Comparison of ENCODE assay signal across 18 cellular contexts in genomic region chr1:180966744-180967536, GRCh38. TPM values are rescaled to one million over a fixed set of nuclear protein-coding genes. Genes with fewer than 3 reads are reported as not detected.
DNase-seq lines count a peak whose midpoint lies in the region; ATAC-seq and TF ChIP-seq lines count a peak whose summit lies in the region.
"Had no signal": no experiment of that assay in that cellular context is flagged by ENCODE, and none has a peak within 500 bp of the region (broad histone marks: within the 10 kb centered on the region; RNA-seq: fewer than 3 reads in every experiment).

No MANE protein-coding gene starts in this region.

- no peak overlapping the region for H3K14ac ChIP-seq in IMR-90 (replicated peaks; ENCODE audit: low read depth, low read length)

- TF ChIP-seq RAD21 in IMR-90 (IDR thresholded peaks at IDR 0.05; ENCODE audit: low read length): no peak

- peaks cover 7% of the 10 kb centered on the region for H3K9me1 ChIP-seq in IMR-90 (ENCODE audit: insufficient read depth, low read length)

- no peak overlapping the region for H4K8ac ChIP-seq in IMR-90 (ENCODE audit: low read depth in 2 of 2, low read length in 2 of 2)

- H2AFZ ChIP-seq in IMR-90 (replicated peaks; ENCODE audit: low read length, poor library complexity): no peak overlapping the region

- intact Hi-C loops in IMR-90 (cut with micrococcal nuclease): no loop called here

- WGBS in IMR-90 (ENCODE audit: extremely low coverage in 2 of 2, insufficient read length in 1 of 2), 2 experiments: no CpG with 5 or more reads among the region's 15 CpGs

- no peak overlapping the region for H3K27ac ChIP-seq in IMR-90 (ENCODE audit: insufficient read depth, low read length)
- H3K27ac ChIP-seq: 22Rv1, BLaER1 had no signal

- in situ Hi-C loops in IMR-90 (cut with MboI; ENCODE audit: low sequenced_read_pairs): no loop called here

- H3K4me1 Mint-ChIP-seq in progenitor cell of endocrine pancreas (ENCODE audit: low read depth): peaks cover 2% of the 10 kb centered on the region

- TF ChIP-seq CTCF in IMR-90 (conservative IDR thresholded peaks at IDR 0.05; ENCODE audit: low read depth, low read length): no peak
- TF ChIP-seq CTCF in progenitor cell of endocrine pancreas (IDR thresholded peaks at IDR 0.05; ENCODE audit: unreplicated experiment): no peak

- H3K79me1 ChIP-seq in IMR-90 (ENCODE audit: low read depth in 1 of 2, low read length in 2 of 2): peaks cover 24 to 63% of the 10 kb centered on the region in 2 experiments; a peak in 3 of 4 replicates

- peaks cover 25% of the 10 kb centered on the region for H3K36me3 Mint-ChIP-seq in progenitor cell of endocrine pancreas (ENCODE audit: insufficient read depth)

- no peaks in the 10 kb centered on the region for H3K4me1 ChIP-seq in IMR-90 (ENCODE audit: control insufficient read depth, insufficient read depth, low read length)

- no peak overlapping the region for H2BK20ac ChIP-seq in IMR-90 (ENCODE audit: low read depth, low read length)

- no peak overlapping the region for H2AK5ac ChIP-seq in IMR-90 (ENCODE audit: low read depth, low read length)

- H3K4me2 ChIP-seq in IMR-90 (ENCODE audit: low read depth, low read length): no peak overlapping the region
- H3K4me2 ChIP-seq: BLaER1 had no signal

- no peak for ATAC-seq in IMR-90 (ENCODE audit: low read depth)
- no peak for ATAC-seq in GM21515 (IDR thresholded peaks at IDR 0.05; ENCODE audit: unreplicated experiment)

- POLR2A ChIA-PET in IMR-90 (lab: Charles Lee; ENCODE audit: unreplicated experiment): no interaction called here

- no peak overlapping the region for H3K56ac ChIP-seq in IMR-90 (ENCODE audit: extremely low read depth, insufficient read depth, low read length)

- no peak overlapping the region for H3K4me3 ChIP-seq in IMR-90 (ENCODE audit: insufficient read depth, low read depth, low read length)
- H3K4me3 ChIP-seq: BLaER1 had no signal

- no peak overlapping the region for H3K9ac ChIP-seq in IMR-90 (ENCODE audit: low read depth, low read length)
- H3K9ac ChIP-seq: BLaER1 had no signal

- H3K27ac Mint-ChIP-seq in progenitor cell of endocrine pancreas: peak overlapping the region; percentile 60
- H3K27ac Mint-ChIP-seq: HFFc6 had no signal

- no peak overlapping the region for H2BK15ac ChIP-seq in IMR-90 (ENCODE audit: low read depth, low read length)

- H3K18ac ChIP-seq in IMR-90 (ENCODE audit: low read depth, low read length): no peak overlapping the region

- H2BK120ac ChIP-seq in IMR-90 (ENCODE audit: low read depth, low read length): no peak overlapping the region

- peaks cover 31% of the 10 kb centered on the region for H3K36me3 ChIP-seq in IMR-90 (ENCODE audit: control insufficient read depth, insufficient read depth, low read length)

- H4K91ac ChIP-seq in IMR-90 (ENCODE audit: insufficient read depth, low read depth, low read length): no peak overlapping the region

- peak overlapping the region; percentile 40 for H2AK9ac ChIP-seq in IMR-90 (replicated peaks; ENCODE audit: low read depth, low read length, poor library complexity)

- dilution Hi-C loops in IMR-90 (cut with HindIII; ENCODE audit: low sequenced_read_pairs, unreplicated experiment): no loop called here

- no peak overlapping the region for H4K5ac ChIP-seq in IMR-90 (ENCODE audit: low read depth, low read length)

- H3K9me3 ChIP-seq in IMR-90 (ENCODE audit: control insufficient read depth, insufficient read depth, low read length): no peaks in the 10 kb centered on the region

- no peaks in the 10 kb centered on the region for H3K27me3 Mint-ChIP-seq in progenitor cell of endocrine pancreas

- H3K4ac ChIP-seq in IMR-90 (ENCODE audit: low read depth, low read length): no peak overlapping the region

- H3K23ac ChIP-seq in IMR-90 (ENCODE audit: low read depth, low read length): no peak overlapping the region

- no peaks in the 10 kb centered on the region for H3K9me3 Mint-ChIP-seq in progenitor cell of endocrine pancreas (ENCODE audit: low read depth)
- H3K9me3 Mint-ChIP-seq: HFFc6 had no signal

- DNase-seq in NCI-H82 (lab: John Stamatoyannopoulos, UW) (peak; percentile 29), NCI-H82 treated with DMSO at 0.1 percent for 48 hours (lab: John Stamatoyannopoulos, UW; ENCODE audit: unreplicated experiment) (no peak), IMR-90 (no peak), foreskin melanocyte (peak; percentile 96), progenitor cell of endocrine pancreas (ENCODE audit: low spot score, unreplicated experiment) (no peak), NCI-H748 (lab: John Stamatoyannopoulos, UW; ENCODE audit: unreplicated experiment) (no peak)
- no peak for DNase-seq in activated CD4-positive, CD25-positive, alpha-beta regulatory T cell (lab: John Stamatoyannopoulos, UW)
- DNase-seq: HFFc6; KBM-7; NCI-H1436 treated with DMSO at 0.1 percent for 48 hours; NCI-H2081 treated with DMSO at 0.1 percent for 48 hours; NCI-H510A treated with DMSO at 0.1 percent for 48 hours; NK-92 treated with Interleukin-12 subunit alpha and Interleukin-12 subunit beta, amount 100 ng/mL, for 24 hours; SHP77 had no signal

- no TSS peak for BruUV-seq in IMR-90 (replicated peaks; lab: Mats Ljungman, UMichigan)

- H3K4me3 Mint-ChIP-seq in progenitor cell of endocrine pancreas (ENCODE audit: low read depth): no peak overlapping the region
- H3K4me3 Mint-ChIP-seq: HFFc6 had no signal

- CTCF ChIA-PET in IMR-90 (lab: Yijun Ruan, JAX): no interaction called here

- H3K27me3 ChIP-seq in IMR-90 (ENCODE audit: control insufficient read depth, insufficient read depth, low read length): no peaks in the 10 kb centered on the region
- H3K27me3 ChIP-seq: BLaER1 had no signal

- no peak for TF ChIP-seq POLR2A in IMR-90 (IDR thresholded peaks at IDR 0.05; ENCODE audit: low read depth, low read length)

- H4K20me1 ChIP-seq in IMR-90 (ENCODE audit: insufficient read depth, low read length): peaks cover 9% of the 10 kb centered on the region; the same call in 1 of the 2 replicates

- H2BK5ac ChIP-seq in IMR-90 (ENCODE audit: low read depth, low read length, poor library complexity, severe bottlenecking): no peak overlapping the region

TF ChIP-seq in IMR-90, 13 proteins besides CTCF, POLR2A, EP300 and RAD21:
- TF ChIP-seq, protein P1, sequence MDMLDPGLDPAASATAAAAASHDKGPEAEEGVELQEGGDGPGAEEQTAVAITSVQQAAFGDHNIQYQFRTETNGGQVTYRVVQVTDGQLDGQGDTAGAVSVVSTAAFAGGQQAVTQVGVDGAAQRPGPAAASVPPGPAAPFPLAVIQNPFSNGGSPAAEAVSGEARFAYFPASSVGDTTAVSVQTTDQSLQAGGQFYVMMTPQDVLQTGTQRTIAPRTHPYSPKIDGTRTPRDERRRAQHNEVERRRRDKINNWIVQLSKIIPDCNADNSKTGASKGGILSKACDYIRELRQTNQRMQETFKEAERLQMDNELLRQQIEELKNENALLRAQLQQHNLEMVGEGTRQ (IDR thresholded peaks at IDR 0.05; ENCODE audit: low read depth, low read length): no peak
- TF ChIP-seq RFX5 (IDR thresholded peaks at IDR 0.05; ENCODE audit: low read depth, low read length): no peak
- no peak for TF ChIP-seq BHLHE40 (IDR thresholded peaks at IDR 0.05; ENCODE audit: low read depth, low read length)
- no peak for TF ChIP-seq MAFK (IDR thresholded peaks at IDR 0.05; ENCODE audit: low read depth, low read length)
- no peak for TF ChIP-seq NFE2L2 (IDR thresholded peaks at IDR 0.05; ENCODE audit: low read depth, low read length)
- TF ChIP-seq MAZ (IDR thresholded peaks at IDR 0.05; ENCODE audit: borderline replicate concordance, low read depth, low read length): no peak
- TF ChIP-seq CEBPB (IDR thresholded peaks at IDR 0.05; ENCODE audit: low read depth, low read length): no peak
- TF ChIP-seq, protein P2, sequence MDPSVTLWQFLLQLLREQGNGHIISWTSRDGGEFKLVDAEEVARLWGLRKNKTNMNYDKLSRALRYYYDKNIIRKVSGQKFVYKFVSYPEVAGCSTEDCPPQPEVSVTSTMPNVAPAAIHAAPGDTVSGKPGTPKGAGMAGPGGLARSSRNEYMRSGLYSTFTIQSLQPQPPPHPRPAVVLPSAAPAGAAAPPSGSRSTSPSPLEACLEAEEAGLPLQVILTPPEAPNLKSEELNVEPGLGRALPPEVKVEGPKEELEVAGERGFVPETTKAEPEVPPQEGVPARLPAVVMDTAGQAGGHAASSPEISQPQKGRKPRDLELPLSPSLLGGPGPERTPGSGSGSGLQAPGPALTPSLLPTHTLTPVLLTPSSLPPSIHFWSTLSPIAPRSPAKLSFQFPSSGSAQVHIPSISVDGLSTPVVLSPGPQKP (IDR thresholded peaks at IDR 0.05; ENCODE audit: borderline replicate concordance, low read depth, low read length): no peak
- TF ChIP-seq RCOR1 (IDR thresholded peaks at IDR 0.05; ENCODE audit: insufficient replicate concordance, low read length): no peak
- TF ChIP-seq SMC3 (IDR thresholded peaks at IDR 0.05; ENCODE audit: low read depth, low read length): no peak
- no peak for TF ChIP-seq CHD1 (IDR thresholded peaks at IDR 0.05; ENCODE audit: low read depth, low read length)
- no peak for TF ChIP-seq FOS (IDR thresholded peaks at IDR 0.05; ENCODE audit: low read depth, low read length)
- no peak for TF ChIP-seq MXI1 (IDR thresholded peaks at IDR 0.05; ENCODE audit: borderline replicate concordance, low read depth, low read length)

RNA-seq across cellular contexts. Expression of gene KIAA1614, which starts 54.2 kb away (rescaled TPM):
- total RNA-seq in IMR-90 (2012; rRNA removed) (1.7 and 1.8 TPM in 2 replicates), progenitor cell of endocrine pancreas (2.1 and 2.5 TPM in 2 replicates)
- 3.0 and 3.5 TPM in 2 replicates for polyA plus RNA-seq in IMR-90 (2012; rRNA removed)
- 2.5 and 4.1 TPM in 2 replicates for polyA plus RNA-seq in IMR-90 (2012; cell fraction: cytosol; rRNA removed)
- 4.3 and 9.2 TPM in 2 replicates for polyA plus RNA-seq in IMR-90 (2012; cell fraction: nucleus; rRNA removed; ENCODE audit: low replicate concordance)
- total RNA-seq: H4 had no signal

RNA-seq across cellular contexts. Expression of gene STX6, which starts 55.7 kb away (rescaled TPM):
- total RNA-seq in IMR-90 (2012; rRNA removed): 31.4 and 38.0 TPM in 2 replicates
- polyA plus RNA-seq in IMR-90 (2012; rRNA removed): 14.5 and 16.0 TPM in 2 replicates
- 8.8 and 10.4 TPM in 2 replicates for polyA plus RNA-seq in IMR-90 (2012; cell fraction: cytosol; rRNA removed)
- polyA plus RNA-seq in IMR-90 (2012; cell fraction: nucleus; rRNA removed; ENCODE audit: low replicate concordance): 7.2 and 15.5 TPM in 2 replicates
- 21.8 and 24.9 TPM in 2 replicates for total RNA-seq in progenitor cell of endocrine pancreas

Comparison
In these comparisons a context has a peak if more than half of its experiments do, and no peak if none do; other contexts are left out.
1. DNase-seq: peak in NCI-H82 (single experiment) and foreskin melanocyte (single experiment); none in NCI-H82 treated with DMSO at 0.1 percent for 48 hours (single experiment), IMR-90 (single experiment), progenitor cell of endocrine pancreas (single experiment), NCI-H748 (single experiment) and activated CD4-positive, CD25-positive, alpha-beta regulatory T cell (0 of 4).